ENCODE assay signal across 20 cellular contexts in genomic region chr5:56647109-56647863, GRCh38.
"Had no signal": no experiment of that assay in that cellular context is flagged by ENCODE, and none has a peak within 500 bp of the region (broad histone marks: within the 10 kb centered on the region; RNA-seq: fewer than 3 reads in every experiment).

No MANE protein-coding gene starts in this region.

- H3K27me3 ChIP-seq: brain microvascular endothelial cell, colonic mucosa, foreskin keratinocyte, right atrium auricular region, transverse colon had no signal

- H3K4me3 Mint-ChIP-seq: activated CD8-positive, alpha-beta T cell treated with anti-CD3 and anti-CD28 coated beads for 36 hours; central memory CD8-positive, alpha-beta T cell; endodermal cell; stimulated activated naive CD8-positive, alpha-beta T cell treated with anti-CD3 and anti-CD28 coated beads, Interleukin-15, Interleukin-2, amounts not matched to agents 100 ng/mL and 50 ng/mL, for 24 hours had no signal

- H3K27ac Mint-ChIP-seq: activated CD8-positive, alpha-beta T cell treated with anti-CD3 and anti-CD28 coated beads for 36 hours; endodermal cell; stimulated activated naive CD8-positive, alpha-beta T cell treated with anti-CD3 and anti-CD28 coated beads, Interleukin-15, Interleukin-2, amounts not matched to agents 100 ng/mL and 50 ng/mL, for 24 hours had no signal

- H3K4me1 ChIP-seq: colonic mucosa, foreskin keratinocyte, prostate gland, transverse colon had no signal

- H3K27me3 Mint-ChIP-seq: activated CD8-positive, alpha-beta T cell treated with anti-CD3 and anti-CD28 coated beads for 36 hours; stimulated activated naive CD8-positive, alpha-beta T cell treated with anti-CD3 and anti-CD28 coated beads, Interleukin-15, Interleukin-2, amounts not matched to agents 100 ng/mL and 50 ng/mL, for 24 hours had no signal

- H3K4me3 ChIP-seq: colonic mucosa, lung, prostate gland, right atrium auricular region, transverse colon had no signal

- DNase-seq: activated CD4-positive, alpha-beta T cell treated with anti-CD3 and anti-CD28 coated beads for 48 hours; activated CD4-positive, CD25-positive, alpha-beta regulatory T cell; activated CD8-positive, alpha-beta T cell treated with anti-CD3 and anti-CD28 coated beads for 36 hours; activated effector memory CD4-positive, alpha-beta T cell treated with Interleukin-2 at 50 U/mL for 16 hours; activated naive CD4-positive, alpha-beta T cell treated with anti-CD3 and anti-CD28 coated beads, Interleukin-2, amount 50 U/mL, for 16 hours; activated T-cell treated with anti-CD3 and anti-CD28 coated beads, Interleukin-2, amount 50 U/mL, for 1 hour; aorta; brain microvascular endothelial cell; colonic mucosa; endodermal cell; foreskin keratinocyte; hippocampal formation; midbrain; stimulated activated CD4-positive, alpha-beta T cell treated with anti-CD3 and anti-CD28 coated beads, Interleukin-2, amount 100 ng/mL, for 24 hours; transverse colon had no signal

- H3K4me1 Mint-ChIP-seq: central memory CD8-positive, alpha-beta T cell had no signal

- H3K27ac ChIP-seq: brain microvascular endothelial cell, colonic mucosa, foreskin keratinocyte, prostate gland, right atrium auricular region, transverse colon had no signal

- H3K36me3 ChIP-seq: brain microvascular endothelial cell, colonic mucosa, prostate gland, right atrium auricular region, transverse colon had no signal

- H3K9me3 ChIP-seq: colonic mucosa, prostate gland, right atrium auricular region, transverse colon had no signal

- ATAC-seq: activated CD8-positive, alpha-beta T cell treated with anti-CD3 and anti-CD28 coated beads for 36 hours; foreskin keratinocyte had no signal

- H3K9me3 Mint-ChIP-seq: activated CD8-positive, alpha-beta T cell treated with anti-CD3 and anti-CD28 coated beads for 36 hours; central memory CD8-positive, alpha-beta T cell; endodermal cell; stimulated activated naive CD8-positive, alpha-beta T cell treated with anti-CD3 and anti-CD28 coated beads, Interleukin-15, Interleukin-2, amounts not matched to agents 100 ng/mL and 50 ng/mL, for 24 hours had no signal
